In genomic region chr20:11118802-11119380, GRCh38 we compare ENCODE assay signal across 11 cellular contexts.
"Had no signal": no experiment of that assay in that cellular context is flagged by ENCODE, and none has a peak within 500 bp of the region (broad histone marks: within the 10 kb centered on the region; RNA-seq: fewer than 3 reads in every experiment).

No MANE protein-coding gene starts in this region.

- DNase-seq: activated CD4-positive, alpha-beta T cell treated with anti-CD3 and anti-CD28 coated beads, Interleukin-2, amount 50 U/mL, for 1 hour; activated T-cell treated with anti-CD3 and anti-CD28 coated beads for 4 hours; amniotic stem cell; dorsolateral prefrontal cortex; gastrocnemius medialis; pancreas; T-helper 2 cell; thyroid gland had no signal

- H3K4me1 ChIP-seq: gastrocnemius medialis, neural progenitor cell, pancreas, thyroid gland, vagina had no signal

- H3K27me3 ChIP-seq: dorsolateral prefrontal cortex, gastrocnemius medialis, neural progenitor cell, pancreas, thyroid gland, vagina had no signal

- H3K36me3 ChIP-seq: gastrocnemius medialis, neural progenitor cell, pancreas, thyroid gland, vagina had no signal

- H3K4me3 ChIP-seq: dorsolateral prefrontal cortex, gastrocnemius medialis, neural progenitor cell, pancreas, thyroid gland, vagina had no signal

- H3K4me2 ChIP-seq: neural progenitor cell had no signal

- H3K9me3 ChIP-seq: gastrocnemius medialis, pancreas, thyroid gland, vagina had no signal

- H3K9ac ChIP-seq: neural progenitor cell had no signal

- H2AFZ ChIP-seq: neural progenitor cell had no signal

- H3K27ac ChIP-seq: dorsolateral prefrontal cortex, gastrocnemius medialis, neural progenitor cell, pancreas, thyroid gland, vagina had no signal

- FAIRE-seq: endometrium had no signal
